ENCODE assay signal across 23 cellular contexts in the genomic region with DNA sequence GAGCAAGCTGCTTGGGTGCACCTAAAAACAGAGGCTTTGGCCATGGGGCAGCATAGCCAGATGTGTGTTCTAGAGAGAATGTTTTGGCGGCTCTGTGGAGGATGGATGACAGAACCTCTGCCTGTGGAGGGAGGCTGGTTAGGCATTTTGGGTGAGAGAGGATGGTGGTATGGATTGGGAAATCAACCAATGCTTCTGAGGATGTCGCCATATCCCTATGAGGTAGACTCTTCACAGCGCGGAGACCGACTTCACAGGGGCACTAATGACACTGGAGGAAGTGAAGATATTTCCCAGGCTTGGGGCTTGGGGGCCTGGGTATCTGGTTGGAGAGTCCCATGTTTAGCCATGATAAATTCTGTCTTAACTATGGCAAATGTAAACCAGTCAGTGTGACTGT.
"Had no signal": no experiment of that assay in that cellular context is flagged by ENCODE, and none has a peak within 500 bp of the region (broad histone marks: within the 10 kb centered on the region; RNA-seq: fewer than 3 reads in every experiment).

No MANE protein-coding gene starts in this region.

- H3K9me3 Mint-ChIP-seq: activated naive CD4-positive, alpha-beta T cell treated with anti-CD3 and anti-CD28 coated beads, Interleukin-2, amount 50 U/mL, for 72 hours; central memory CD8-positive, alpha-beta T cell; nephron; stimulated activated naive CD8-positive, alpha-beta T cell treated with anti-CD3 and anti-CD28 coated beads, Interleukin-15, Interleukin-2, amounts not matched to agents 100 ng/mL and 50 ng/mL, for 24 hours had no signal

- H3K27ac Mint-ChIP-seq: activated CD4-positive, alpha-beta T cell treated with anti-CD3 and anti-CD28 coated beads for 36 hours; activated CD8-positive, alpha-beta memory T cell treated with anti-CD3 and anti-CD28 coated beads, Interleukin-2, amount 10 ng/mL, durations not matched to agents 7 days and 5 days; activated CD8-positive, alpha-beta T cell treated with anti-CD3 and anti-CD28 coated beads, Interleukin-2, amount 10 ng/mL, durations not matched to agents 7 days and 5 days; activated naive CD4-positive, alpha-beta T cell treated with anti-CD3 and anti-CD28 coated beads, Interleukin-2, amount 50 U/mL, for 72 hours; nephron; stimulated activated naive CD8-positive, alpha-beta T cell treated with anti-CD3 and anti-CD28 coated beads, Interleukin-15, Interleukin-2, amounts not matched to agents 100 ng/mL and 50 ng/mL, for 24 hours had no signal

- H3K9me3 ChIP-seq: esophagus squamous epithelium, left ventricle myocardium inferior, thoracic aorta, uterus had no signal

- H3K36me3 Mint-ChIP-seq: activated CD8-positive, alpha-beta memory T cell treated with anti-CD3 and anti-CD28 coated beads, Interleukin-2, amount 10 ng/mL, durations not matched to agents 7 days and 5 days; activated naive CD4-positive, alpha-beta T cell treated with anti-CD3 and anti-CD28 coated beads, Interleukin-2, amount 50 U/mL, for 72 hours had no signal

- H3K27ac ChIP-seq: epithelial cell of prostate, esophagus squamous epithelium, left ventricle myocardium inferior, thoracic aorta, uterus had no signal

- ATAC-seq: activated CD4-positive, alpha-beta T cell treated with anti-CD3 and anti-CD28 coated beads for 36 hours; activated CD8-positive, alpha-beta memory T cell treated with anti-CD3 and anti-CD28 coated beads, Interleukin-2, amount 10 ng/mL, durations not matched to agents 7 days and 5 days; activated CD8-positive, alpha-beta T cell treated with anti-CD3 and anti-CD28 coated beads, Interleukin-2, amount 10 ng/mL, durations not matched to agents 7 days and 5 days; activated naive CD4-positive, alpha-beta T cell treated with anti-CD3 and anti-CD28 coated beads, Interleukin-2, amount 50 U/mL, for 72 hours; right cardiac atrium had no signal

- H3K27me3 ChIP-seq: esophagus squamous epithelium, uterus had no signal

- H3K4me3 Mint-ChIP-seq: activated CD4-positive, alpha-beta T cell treated with anti-CD3 and anti-CD28 coated beads for 36 hours; activated CD8-positive, alpha-beta memory T cell treated with anti-CD3 and anti-CD28 coated beads, Interleukin-2, amount 10 ng/mL, durations not matched to agents 7 days and 5 days; activated CD8-positive, alpha-beta T cell treated with anti-CD3 and anti-CD28 coated beads, Interleukin-2, amount 10 ng/mL, durations not matched to agents 7 days and 5 days; central memory CD8-positive, alpha-beta T cell; nephron; stimulated activated naive CD8-positive, alpha-beta T cell treated with anti-CD3 and anti-CD28 coated beads, Interleukin-15, Interleukin-2, amounts not matched to agents 100 ng/mL and 50 ng/mL, for 24 hours had no signal

- H3K4me1 Mint-ChIP-seq: activated CD4-positive, alpha-beta T cell treated with anti-CD3 and anti-CD28 coated beads for 36 hours; activated CD8-positive, alpha-beta memory T cell treated with anti-CD3 and anti-CD28 coated beads, Interleukin-2, amount 10 ng/mL, durations not matched to agents 7 days and 5 days; central memory CD8-positive, alpha-beta T cell had no signal

- H3K4me1 ChIP-seq: esophagus squamous epithelium, left ventricle myocardium inferior, uterus had no signal

- H3K4me3 ChIP-seq: esophagus squamous epithelium, left ventricle myocardium inferior, thoracic aorta, uterus had no signal

- DNase-seq: activated CD4-positive, alpha-beta T cell treated with anti-CD3 and anti-CD28 coated beads for 36 hours; activated CD4-positive, CD25-positive, alpha-beta regulatory T cell; activated CD8-positive, alpha-beta memory T cell treated with anti-CD3 and anti-CD28 coated beads, Interleukin-2, amount 10 ng/mL, durations not matched to agents 7 days and 5 days; activated CD8-positive, alpha-beta T cell treated with anti-CD3 and anti-CD28 coated beads, Interleukin-2, amount 10 ng/mL, durations not matched to agents 7 days and 5 days; activated naive CD4-positive, alpha-beta T cell; activated T-cell treated with anti-CD3 and anti-CD28 coated beads, Interleukin-2, amount 50 U/mL, for 48 hours; dermis blood vessel endothelial cell; effector CD4-positive, alpha-beta T cell; esophagus squamous epithelium; foreskin melanocyte; islet precursor cell; left ventricle myocardium inferior; posterior cingulate gyrus; right cardiac atrium; stimulated activated CD4-positive, alpha-beta T cell treated with anti-CD3 and anti-CD28 coated beads, Interleukin-4, amount 100 ng/mL, for 1 hour; uterus had no signal

- FAIRE-seq: bronchial epithelial cell had no signal

- H3K36me3 ChIP-seq: esophagus squamous epithelium, left ventricle myocardium inferior, thoracic aorta, uterus had no signal

- H3K27me3 Mint-ChIP-seq: activated CD8-positive, alpha-beta memory T cell treated with anti-CD3 and anti-CD28 coated beads, Interleukin-2, amount 10 ng/mL, durations not matched to agents 7 days and 5 days; central memory CD8-positive, alpha-beta T cell had no signal
